Comparison of ENCODE assay signal across 8 cellular contexts in genomic region chr1:65059930-65060538, GRCh38.
DNase-seq lines count a peak whose midpoint lies in the region; ATAC-seq, FAIRE-seq and TF ChIP-seq lines count a peak whose summit lies in the region.

No MANE protein-coding gene starts in this region.

- intact Hi-C loops in kidney (cut with DNase I) = loop anchor here (10.0 kb wide), 1 partner anchor 145 kb away; no protein-coding TSS in a partner anchor

- DNase-seq in DMS53 (lab: John Stamatoyannopoulos, UW) = peak; percentile 64
- peak; percentile 30 for DNase-seq in HuH-7 (ENCODE audit: low spot score)
- no peak for DNase-seq in astrocyte of the cerebellum (ENCODE audit: low read depth)
- DNase-seq in kidney = no peak
- DNase-seq in activated naive CD4-positive, alpha-beta T cell treated with Interleukin-2 at 50 U/mL for 16 hours = no peak
- no peak for DNase-seq in neuronal stem cell (ENCODE audit: low spot score)

- H2BK5ac ChIP-seq in neuronal stem cell (ENCODE audit: low read length) = no peak overlapping the region

- peaks cover 3% of the 10 kb centered on the region for H3K79me1 ChIP-seq in neuronal stem cell (ENCODE audit: low read depth, low read length)

- H3K27me3 ChIP-seq in neuronal stem cell (ENCODE audit: control insufficient read depth in 3 of 3, insufficient read depth in 3 of 3, low read depth in 1 of 3, low read length in 3 of 3) = no peaks in the 10 kb centered on the region

- H3K23ac ChIP-seq in neuronal stem cell (ENCODE audit: low read depth, low read length, poor library complexity) = no peak overlapping the region

- H3K4me2 ChIP-seq in neuronal stem cell (ENCODE audit: insufficient read depth, low read length, poor library complexity, severe bottlenecking) = no peak overlapping the region

- H3K9me3 ChIP-seq in kidney (ENCODE audit: control insufficient read depth in 1 of 2, low read length in 2 of 2) = no peaks in the 10 kb centered on the region
- H3K9me3 ChIP-seq in neuronal stem cell (replicated peaks in 1 of 2; ENCODE audit: control insufficient read depth in 2 of 2, insufficient read depth in 1 of 2, low read depth in 1 of 2, low read length in 2 of 2) = no peaks in the 10 kb centered on the region

- H2BK12ac ChIP-seq in neuronal stem cell (ENCODE audit: low read length) = no peak overlapping the region

- no peak overlapping the region for H3K27ac ChIP-seq in kidney (ENCODE audit: low read depth in 2 of 2, low read length in 2 of 2)
- no peak overlapping the region for H3K27ac ChIP-seq in neuronal stem cell (replicated peaks; ENCODE audit: low read length)

- no peak overlapping the region for H4K8ac ChIP-seq in neuronal stem cell (ENCODE audit: low read depth, low read length)

- H3K4me3 ChIP-seq in astrocyte of the cerebellum (ENCODE audit: low read depth, low read length) = no peak overlapping the region
- H3K4me3 ChIP-seq in kidney (ENCODE audit: low read length in 2 of 2) = no peak overlapping the region
- no peak overlapping the region for H3K4me3 ChIP-seq in neuronal stem cell (ENCODE audit: low read length in 2 of 2)

- H3K4ac ChIP-seq in neuronal stem cell (ENCODE audit: low read length) = no peak overlapping the region

- no peak overlapping the region for H3K14ac ChIP-seq in neuronal stem cell (ENCODE audit: low read length)

- no peak overlapping the region for H2BK120ac ChIP-seq in neuronal stem cell (ENCODE audit: low read depth, low read length)

- H3K36me3 ChIP-seq in kidney (ENCODE audit: control insufficient read depth in 1 of 2, insufficient read depth in 2 of 2, low read length in 2 of 2) = peaks cover 18 to 34% of the 10 kb centered on the region in 2 donors
- peaks cover 3 to 36% of the 10 kb centered on the region in 2 donors for H3K36me3 ChIP-seq in neuronal stem cell (replicated peaks in 1 of 2; ENCODE audit: control insufficient read depth in 2 of 2, insufficient read depth in 2 of 2, low read length in 2 of 2)

- no peak overlapping the region for H2AFZ ChIP-seq in neuronal stem cell (ENCODE audit: low read length)

- H2AK5ac ChIP-seq in neuronal stem cell (ENCODE audit: low read depth, low read length) = no peak overlapping the region

- ATAC-seq in HG02852 (IDR thresholded peaks at IDR 0.05; ENCODE audit: unreplicated experiment) (no peak), GM21576 (IDR thresholded peaks at IDR 0.05; ENCODE audit: unreplicated experiment) (no peak)

- TF ChIP-seq CTCF in astrocyte of the cerebellum (IDR thresholded peaks at IDR 0.05; ENCODE audit: low read depth, low read length, missing control alignments) = peak; percentile 40
- TF ChIP-seq CTCF in kidney (IDR thresholded peaks at IDR 0.05; ENCODE audit: borderline replicate concordance, extremely low read depth, insufficient read depth) = peak; percentile 55

- in situ Hi-C loops in astrocyte of the cerebellum (cut with HindIII; ENCODE audit: low sequenced_read_pairs) = no loop called here

- no peak overlapping the region for H4K91ac ChIP-seq in neuronal stem cell (ENCODE audit: low read depth, low read length, poor library complexity)

- H3K18ac ChIP-seq in neuronal stem cell (ENCODE audit: low read length) = no peak overlapping the region

- H3K9ac ChIP-seq in kidney (ENCODE audit: low read length in 2 of 2) = no peak overlapping the region
- no peak overlapping the region for H3K9ac ChIP-seq in neuronal stem cell (ENCODE audit: low read depth, low read length, poor library complexity)

- peak; percentile 95 for FAIRE-seq in kidney (lab: Jason Lieb, UNC)

- H3K4me1 ChIP-seq in kidney (ENCODE audit: control insufficient read depth in 1 of 2, insufficient read depth in 1 of 2, low read depth in 1 of 2, low read length in 2 of 2) = peaks cover 7 to 16% of the 10 kb centered on the region in 2 donors
- no peaks in the 10 kb centered on the region for H3K4me1 ChIP-seq in neuronal stem cell (ENCODE audit: control insufficient read depth in 2 of 2, insufficient read depth in 1 of 2, low read depth in 1 of 2, low read length in 2 of 2)

- H2BK15ac ChIP-seq in neuronal stem cell (ENCODE audit: low read length) = no peak overlapping the region

- WGBS in neuronal stem cell (ENCODE audit: extremely low coverage in 2 of 2, insufficient read length in 2 of 2, insufficient replicate concordance in 1 of 2), 2 donors = no CpG with 5 or more reads among the region's 7 CpGs

Comparison
In these comparisons a context has a peak if more than half of its experiments do, and no peak if none do; other contexts are left out.
1. DNase-seq: peak in DMS53 (single experiment) and HuH-7 (single experiment); none in astrocyte of the cerebellum (single experiment), kidney (single experiment), activated naive CD4-positive, alpha-beta T cell treated with Interleukin-2 at 50 U/mL for 16 hours (single experiment) and neuronal stem cell (single experiment).